In genomic region chr4:26412381-26413372, GRCh38 we compare ENCODE assay signal across 11 cellular contexts.
A peak's percentile ranks its signal among the peaks of the same experiment; 100 is the strongest.
DNase-seq lines count a peak whose midpoint lies in the region; ATAC-seq and TF ChIP-seq lines count a peak whose summit lies in the region.
"Had no signal": no experiment of that assay in that cellular context is flagged by ENCODE, and none has a peak within 500 bp of the region (broad histone marks: within the 10 kb centered on the region; RNA-seq: fewer than 3 reads in every experiment).

No MANE protein-coding gene starts in this region.

- no peak overlapping the region for H3K4me3 ChIP-seq in lower lobe of right lung
- H3K4me3 ChIP-seq in upper lobe of left lung: no peak overlapping the region

- peak; percentile 77 to 86 for ATAC-seq in lower lobe of right lung
- ATAC-seq in upper lobe of left lung (ENCODE audit: low FRiP score in 2 of 2): peak; percentile 45 to 82
- no peak for ATAC-seq in effector memory CD8-positive, alpha-beta T cell (replicated peaks)

- H3K9me3 ChIP-seq in lower lobe of right lung (no peaks in the 10 kb centered on the region), upper lobe of left lung (no peaks in the 10 kb centered on the region)

- intact Hi-C loops in lower lobe of right lung (cut with DNase I): loop anchor here (10.0 kb wide), 1 partner anchor 328 kb away; no protein-coding TSS in a partner anchor

- no peak overlapping the region for H3K4me3 Mint-ChIP-seq in effector memory CD8-positive, alpha-beta T cell
- H3K4me3 Mint-ChIP-seq: CD4-positive, alpha-beta memory T cell had no signal

- no peaks in the 10 kb centered on the region for H3K27me3 Mint-ChIP-seq in effector memory CD8-positive, alpha-beta T cell
- H3K27me3 Mint-ChIP-seq: CD4-positive, alpha-beta memory T cell had no signal

- peaks cover 21% of the 10 kb centered on the region for H3K36me3 ChIP-seq in lower lobe of right lung
- peaks cover 0 to 10% (median 5%) of the 10 kb centered on the region in 4 donors for H3K36me3 ChIP-seq in upper lobe of left lung

- H3K27ac ChIP-seq in cingulate gyrus (ENCODE audit: low read depth, low read length) (peak overlapping the region; percentile 14), lower lobe of right lung (no peak overlapping the region), upper lobe of left lung (peak overlapping the region in 2 of 4 donors; percentile 21 to 31)
- H3K27ac ChIP-seq: KMS-11 had no signal

- H3K27ac Mint-ChIP-seq in effector memory CD8-positive, alpha-beta T cell: no peak overlapping the region

- H3K27me3 ChIP-seq in lower lobe of right lung (ENCODE audit: low read depth) (no peaks in the 10 kb centered on the region), upper lobe of left lung (no peaks in the 10 kb centered on the region)

- no peaks in the 10 kb centered on the region for H3K9me3 Mint-ChIP-seq in effector memory CD8-positive, alpha-beta T cell
- H3K9me3 Mint-ChIP-seq: CD4-positive, alpha-beta memory T cell had no signal

- 51 to 65% methylated on average over 7 of the region's 7 CpGs for WGBS in upper lobe of left lung, 2 donors

- H3K4me1 Mint-ChIP-seq in effector memory CD8-positive, alpha-beta T cell (ENCODE audit: low read depth in 2 of 2): no peaks in the 10 kb centered on the region

- DNase-seq in NCI-H446 treated with DMSO at 0.1 percent for 48 hours (lab: John Stamatoyannopoulos, UW) (peak; percentile 61), lower lobe of right lung (peak; percentile 47), upper lobe of left lung (peak in 1 of 2 donors; percentile 57), NCI-H748 (lab: John Stamatoyannopoulos, UW; ENCODE audit: unreplicated experiment) (no peak), iPS-NIHi7 (ENCODE audit: extremely low spot score) (no peak)
- DNase-seq in effector memory CD8-positive, alpha-beta T cell: no peak
- DNase-seq: activated CD4-positive, alpha-beta T cell treated with anti-CD3 and anti-CD28 coated beads for 48 hours; CD4-positive, alpha-beta memory T cell; NCI-H2107 had no signal

- TF ChIP-seq EP300 in upper lobe of left lung (IDR thresholded peaks at IDR 0.05): no peak

- TF ChIP-seq CTCF in lower lobe of right lung (IDR thresholded peaks at IDR 0.05) (no peak), upper lobe of left lung (IDR thresholded peaks at IDR 0.05) (no peak)

- H3K36me3 Mint-ChIP-seq in effector memory CD8-positive, alpha-beta T cell (ENCODE audit: insufficient read depth): peaks cover 24% of the 10 kb centered on the region

- H3K4me1 ChIP-seq in lower lobe of right lung (peaks cover 13% of the 10 kb centered on the region), upper lobe of left lung (peaks cover 0 to 10% (median 8%) of the 10 kb centered on the region in 4 donors)

- no peak for TF ChIP-seq POLR2A in upper lobe of left lung (IDR thresholded peaks at IDR 0.05)

Comparison
In these comparisons a context has a peak if more than half of its experiments do, and no peak if none do; other contexts are left out.
1. DNase-seq: peak in NCI-H446 treated with DMSO at 0.1 percent for 48 hours (single experiment) and lower lobe of right lung (single experiment); none in NCI-H748 (single experiment), effector memory CD8-positive, alpha-beta T cell (0 of 3) and iPS-NIHi7 (single experiment).